Comparison of ENCODE assay signal across 1 cellular context in the genomic region with DNA sequence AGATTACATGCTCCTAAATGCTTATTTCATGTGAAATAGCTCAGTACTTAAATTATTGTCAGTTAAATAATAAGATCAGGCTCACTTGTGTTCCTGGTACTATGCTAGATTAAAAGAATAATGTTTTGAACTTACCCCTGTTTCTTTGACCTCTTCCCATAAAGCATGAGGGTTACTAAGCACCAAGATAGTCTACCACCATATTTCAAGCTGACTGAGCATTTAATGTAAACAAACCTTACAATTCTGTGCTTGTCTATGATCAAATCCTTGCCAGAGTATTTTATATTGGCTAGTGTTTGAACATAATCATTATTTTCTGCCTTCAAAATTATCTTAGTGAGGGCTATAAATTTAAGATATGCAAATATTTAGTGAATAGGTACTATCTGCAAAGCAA.
TF ChIP-seq lines count a peak whose summit lies in the region.

No MANE protein-coding gene starts in this region.

TF ChIP-seq in K562, 482 proteins besides CTCF, POLR2A, EP300 and RAD21:
- TF ChIP-seq, protein P1, sequence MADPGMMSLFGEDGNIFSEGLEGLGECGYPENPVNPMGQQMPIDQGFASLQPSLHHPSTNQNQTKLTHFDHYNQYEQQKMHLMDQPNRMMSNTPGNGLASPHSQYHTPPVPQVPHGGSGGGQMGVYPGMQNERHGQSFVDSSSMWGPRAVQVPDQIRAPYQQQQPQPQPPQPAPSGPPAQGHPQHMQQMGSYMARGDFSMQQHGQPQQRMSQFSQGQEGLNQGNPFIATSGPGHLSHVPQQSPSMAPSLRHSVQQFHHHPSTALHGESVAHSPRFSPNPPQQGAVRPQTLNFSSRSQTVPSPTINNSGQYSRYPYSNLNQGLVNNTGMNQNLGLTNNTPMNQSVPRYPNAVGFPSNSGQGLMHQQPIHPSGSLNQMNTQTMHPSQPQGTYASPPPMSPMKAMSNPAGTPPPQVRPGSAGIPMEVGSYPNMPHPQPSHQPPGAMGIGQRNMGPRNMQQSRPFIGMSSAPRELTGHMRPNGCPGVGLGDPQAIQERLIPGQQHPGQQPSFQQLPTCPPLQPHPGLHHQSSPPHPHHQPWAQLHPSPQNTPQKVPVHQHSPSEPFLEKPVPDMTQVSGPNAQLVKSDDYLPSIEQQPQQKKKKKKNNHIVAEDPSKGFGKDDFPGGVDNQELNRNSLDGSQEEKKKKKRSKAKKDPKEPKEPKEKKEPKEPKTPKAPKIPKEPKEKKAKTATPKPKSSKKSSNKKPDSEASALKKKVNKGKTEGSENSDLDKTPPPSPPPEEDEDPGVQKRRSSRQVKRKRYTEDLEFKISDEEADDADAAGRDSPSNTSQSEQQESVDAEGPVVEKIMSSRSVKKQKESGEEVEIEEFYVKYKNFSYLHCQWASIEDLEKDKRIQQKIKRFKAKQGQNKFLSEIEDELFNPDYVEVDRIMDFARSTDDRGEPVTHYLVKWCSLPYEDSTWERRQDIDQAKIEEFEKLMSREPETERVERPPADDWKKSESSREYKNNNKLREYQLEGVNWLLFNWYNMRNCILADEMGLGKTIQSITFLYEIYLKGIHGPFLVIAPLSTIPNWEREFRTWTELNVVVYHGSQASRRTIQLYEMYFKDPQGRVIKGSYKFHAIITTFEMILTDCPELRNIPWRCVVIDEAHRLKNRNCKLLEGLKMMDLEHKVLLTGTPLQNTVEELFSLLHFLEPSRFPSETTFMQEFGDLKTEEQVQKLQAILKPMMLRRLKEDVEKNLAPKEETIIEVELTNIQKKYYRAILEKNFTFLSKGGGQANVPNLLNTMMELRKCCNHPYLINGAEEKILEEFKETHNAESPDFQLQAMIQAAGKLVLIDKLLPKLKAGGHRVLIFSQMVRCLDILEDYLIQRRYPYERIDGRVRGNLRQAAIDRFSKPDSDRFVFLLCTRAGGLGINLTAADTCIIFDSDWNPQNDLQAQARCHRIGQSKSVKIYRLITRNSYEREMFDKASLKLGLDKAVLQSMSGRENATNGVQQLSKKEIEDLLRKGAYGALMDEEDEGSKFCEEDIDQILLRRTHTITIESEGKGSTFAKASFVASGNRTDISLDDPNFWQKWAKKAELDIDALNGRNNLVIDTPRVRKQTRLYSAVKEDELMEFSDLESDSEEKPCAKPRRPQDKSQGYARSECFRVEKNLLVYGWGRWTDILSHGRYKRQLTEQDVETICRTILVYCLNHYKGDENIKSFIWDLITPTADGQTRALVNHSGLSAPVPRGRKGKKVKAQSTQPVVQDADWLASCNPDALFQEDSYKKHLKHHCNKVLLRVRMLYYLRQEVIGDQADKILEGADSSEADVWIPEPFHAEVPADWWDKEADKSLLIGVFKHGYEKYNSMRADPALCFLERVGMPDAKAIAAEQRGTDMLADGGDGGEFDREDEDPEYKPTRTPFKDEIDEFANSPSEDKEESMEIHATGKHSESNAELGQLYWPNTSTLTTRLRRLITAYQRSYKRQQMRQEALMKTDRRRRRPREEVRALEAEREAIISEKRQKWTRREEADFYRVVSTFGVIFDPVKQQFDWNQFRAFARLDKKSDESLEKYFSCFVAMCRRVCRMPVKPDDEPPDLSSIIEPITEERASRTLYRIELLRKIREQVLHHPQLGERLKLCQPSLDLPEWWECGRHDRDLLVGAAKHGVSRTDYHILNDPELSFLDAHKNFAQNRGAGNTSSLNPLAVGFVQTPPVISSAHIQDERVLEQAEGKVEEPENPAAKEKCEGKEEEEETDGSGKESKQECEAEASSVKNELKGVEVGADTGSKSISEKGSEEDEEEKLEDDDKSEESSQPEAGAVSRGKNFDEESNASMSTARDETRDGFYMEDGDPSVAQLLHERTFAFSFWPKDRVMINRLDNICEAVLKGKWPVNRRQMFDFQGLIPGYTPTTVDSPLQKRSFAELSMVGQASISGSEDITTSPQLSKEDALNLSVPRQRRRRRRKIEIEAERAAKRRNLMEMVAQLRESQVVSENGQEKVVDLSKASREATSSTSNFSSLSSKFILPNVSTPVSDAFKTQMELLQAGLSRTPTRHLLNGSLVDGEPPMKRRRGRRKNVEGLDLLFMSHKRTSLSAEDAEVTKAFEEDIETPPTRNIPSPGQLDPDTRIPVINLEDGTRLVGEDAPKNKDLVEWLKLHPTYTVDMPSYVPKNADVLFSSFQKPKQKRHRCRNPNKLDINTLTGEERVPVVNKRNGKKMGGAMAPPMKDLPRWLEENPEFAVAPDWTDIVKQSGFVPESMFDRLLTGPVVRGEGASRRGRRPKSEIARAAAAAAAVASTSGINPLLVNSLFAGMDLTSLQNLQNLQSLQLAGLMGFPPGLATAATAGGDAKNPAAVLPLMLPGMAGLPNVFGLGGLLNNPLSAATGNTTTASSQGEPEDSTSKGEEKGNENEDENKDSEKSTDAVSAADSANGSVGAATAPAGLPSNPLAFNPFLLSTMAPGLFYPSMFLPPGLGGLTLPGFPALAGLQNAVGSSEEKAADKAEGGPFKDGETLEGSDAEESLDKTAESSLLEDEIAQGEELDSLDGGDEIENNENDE (IDR thresholded peaks at IDR 0.05; ENCODE audit: low read depth, low read length), result no peak
- TF ChIP-seq, protein P2, sequence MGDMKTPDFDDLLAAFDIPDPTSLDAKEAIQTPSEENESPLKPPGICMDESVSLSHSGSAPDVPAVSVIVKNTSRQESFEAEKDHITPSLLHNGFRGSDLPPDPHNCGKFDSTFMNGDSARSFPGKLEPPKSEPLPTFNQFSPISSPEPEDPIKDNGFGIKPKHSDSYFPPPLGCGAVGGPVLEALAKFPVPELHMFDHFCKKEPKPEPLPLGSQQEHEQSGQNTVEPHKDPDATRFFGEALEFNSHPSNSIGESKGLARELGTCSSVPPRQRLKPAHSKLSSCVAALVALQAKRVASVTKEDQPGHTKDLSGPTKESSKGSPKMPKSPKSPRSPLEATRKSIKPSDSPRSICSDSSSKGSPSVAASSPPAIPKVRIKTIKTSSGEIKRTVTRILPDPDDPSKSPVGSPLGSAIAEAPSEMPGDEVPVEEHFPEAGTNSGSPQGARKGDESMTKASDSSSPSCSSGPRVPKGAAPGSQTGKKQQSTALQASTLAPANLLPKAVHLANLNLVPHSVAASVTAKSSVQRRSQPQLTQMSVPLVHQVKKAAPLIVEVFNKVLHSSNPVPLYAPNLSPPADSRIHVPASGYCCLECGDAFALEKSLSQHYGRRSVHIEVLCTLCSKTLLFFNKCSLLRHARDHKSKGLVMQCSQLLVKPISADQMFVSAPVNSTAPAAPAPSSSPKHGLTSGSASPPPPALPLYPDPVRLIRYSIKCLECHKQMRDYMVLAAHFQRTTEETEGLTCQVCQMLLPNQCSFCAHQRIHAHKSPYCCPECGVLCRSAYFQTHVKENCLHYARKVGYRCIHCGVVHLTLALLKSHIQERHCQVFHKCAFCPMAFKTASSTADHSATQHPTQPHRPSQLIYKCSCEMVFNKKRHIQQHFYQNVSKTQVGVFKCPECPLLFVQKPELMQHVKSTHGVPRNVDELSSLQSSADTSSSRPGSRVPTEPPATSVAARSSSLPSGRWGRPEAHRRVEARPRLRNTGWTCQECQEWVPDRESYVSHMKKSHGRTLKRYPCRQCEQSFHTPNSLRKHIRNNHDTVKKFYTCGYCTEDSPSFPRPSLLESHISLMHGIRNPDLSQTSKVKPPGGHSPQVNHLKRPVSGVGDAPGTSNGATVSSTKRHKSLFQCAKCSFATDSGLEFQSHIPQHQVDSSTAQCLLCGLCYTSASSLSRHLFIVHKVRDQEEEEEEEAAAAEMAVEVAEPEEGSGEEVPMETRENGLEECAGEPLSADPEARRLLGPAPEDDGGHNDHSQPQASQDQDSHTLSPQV (IDR thresholded peaks at IDR 0.05), result no peak
- TF ChIP-seq C11orf30 (IDR thresholded peaks at IDR 0.05; ENCODE audit: low read depth) (peak; percentile 39; the same call in 1 of the 2 replicates), MAFF (IDR thresholded peaks at IDR 0.05; ENCODE audit: low read length) (peak; percentile 35; the same call in 1 of the 2 replicates), ZNF316 (IDR thresholded peaks at IDR 0.05) (peak; percentile 39; the same call in 1 of the 2 replicates), ZNF76 (CRISPR knock-in tag; IDR thresholded peaks at IDR 0.05; ENCODE audit: borderline replicate concordance) (no peak)
